In the genomic region with DNA sequence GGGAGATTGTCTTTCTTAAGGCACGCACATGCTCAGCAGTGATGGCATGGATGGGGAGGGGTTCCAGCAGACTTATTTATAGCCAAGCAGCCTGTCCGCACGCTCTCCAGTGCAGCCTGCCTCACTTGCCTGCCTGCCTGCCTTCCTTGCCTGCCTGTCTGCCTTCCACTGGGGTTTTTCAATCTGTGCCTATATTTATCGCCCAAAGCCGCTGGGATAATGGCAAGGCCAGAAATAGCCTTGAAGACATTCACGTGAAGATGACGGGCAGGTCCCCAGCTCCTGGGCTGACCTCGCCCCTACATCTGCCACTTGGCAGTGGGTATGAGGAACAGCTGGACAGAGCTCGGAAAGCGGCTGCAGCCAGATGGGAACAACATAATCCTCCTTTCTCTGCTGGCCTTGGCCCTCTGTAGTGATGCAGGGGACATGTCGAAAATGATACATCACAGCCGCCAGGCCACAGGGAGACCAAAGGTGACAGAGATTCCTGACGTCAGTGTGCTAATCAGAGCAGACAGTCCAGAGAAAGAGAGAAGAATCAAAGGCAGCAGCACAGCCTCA, we compare ENCODE assay signal across 13 cellular contexts. TPM values are rescaled to one million over a fixed set of nuclear protein-coding genes. Genes with fewer than 3 reads are reported as not detected.
DNase-seq lines count a peak whose midpoint lies in the region; ATAC-seq and TF ChIP-seq lines count a peak whose summit lies in the region.
"Had no signal": no experiment of that assay in that cellular context is flagged by ENCODE, and none has a peak within 500 bp of the region (broad histone marks: within the 10 kb centered on the region; RNA-seq: fewer than 3 reads in every experiment).

No MANE protein-coding gene starts in this region.

- H3K36me3 Mint-ChIP-seq in nephron (ENCODE audit: low read depth), result no peaks in the 10 kb centered on the region
- H3K36me3 Mint-ChIP-seq: activated CD8-positive, alpha-beta memory T cell treated with anti-CD3 and anti-CD28 coated beads, Interleukin-2, amount 10 ng/mL, durations not matched to agents 7 days and 5 days; natural killer cell treated with Interleukin-12 subunit alpha and Interleukin-12 subunit beta and Interleukin-15 and Interleukin-18, amount 100 ng/mL, for 72 hours had no signal

- 14 to 17% methylated on average over 1 of the region's 13 CpGs for WGBS in gastroesophageal sphincter (ENCODE audit: low coverage in 1 of 2), 2 donors

- H3K36me3 ChIP-seq in WERI-Rb-1 (no peaks in the 10 kb centered on the region; the same call in 1 of the 2 replicates), gastroesophageal sphincter (no peaks in the 10 kb centered on the region)

- peak overlapping the region in 2 of 3 experiments; percentile 31 to 54 for H3K27ac Mint-ChIP-seq in nephron
- H3K27ac Mint-ChIP-seq: activated CD8-positive, alpha-beta memory T cell treated with anti-CD3 and anti-CD28 coated beads, Interleukin-2, amount 10 ng/mL, durations not matched to agents 7 days and 5 days; activated naive CD8-positive, alpha-beta T cell treated with anti-CD3 and anti-CD28 coated beads for 36 hours had no signal

- H3K27ac ChIP-seq in WERI-Rb-1 (peak overlapping the region; percentile 79), gastroesophageal sphincter (peak overlapping the region in 3 of 4 donors; percentile 60 to 83 (median 65))

- H3K4me1 Mint-ChIP-seq in nephron, result peaks cover 59% of the 10 kb centered on the region

- H3K27me3 Mint-ChIP-seq in nephron (ENCODE audit: low read depth), result no peaks in the 10 kb centered on the region
- H3K27me3 Mint-ChIP-seq: activated CD8-positive, alpha-beta memory T cell treated with anti-CD3 and anti-CD28 coated beads, Interleukin-2, amount 10 ng/mL, durations not matched to agents 7 days and 5 days; activated naive CD8-positive, alpha-beta T cell treated with anti-CD3 and anti-CD28 coated beads for 36 hours; natural killer cell treated with Interleukin-12 subunit alpha and Interleukin-12 subunit beta and Interleukin-15 and Interleukin-18, amount 100 ng/mL, for 72 hours had no signal

- DNase-seq in WERI-Rb-1, result peak; percentile 91
- DNase-seq in stimulated activated CD8-positive, alpha-beta memory T cell treated with anti-CD3 and anti-CD28 coated beads, Interleukin-4, amount 100 ng/mL, for 48 hours, result no peak
- DNase-seq in T-helper 2 cell, result no peak
- DNase-seq: activated CD8-positive, alpha-beta memory T cell treated with anti-CD3 and anti-CD28 coated beads, Interleukin-2, amount 10 ng/mL, durations not matched to agents 7 days and 5 days; activated naive CD8-positive, alpha-beta T cell treated with anti-CD3 and anti-CD28 coated beads for 36 hours; effector memory CD4-positive, alpha-beta T cell; NCI-H2081; RPMI8226 had no signal

- no peaks in the 10 kb centered on the region for H3K9me3 ChIP-seq in WERI-Rb-1 (ENCODE audit: severe bottlenecking)
- H3K9me3 ChIP-seq in gastroesophageal sphincter, result no peaks in the 10 kb centered on the region

- no peaks in the 10 kb centered on the region for H3K9me3 Mint-ChIP-seq in nephron
- H3K9me3 Mint-ChIP-seq: activated naive CD8-positive, alpha-beta T cell treated with anti-CD3 and anti-CD28 coated beads for 36 hours; natural killer cell treated with Interleukin-12 subunit alpha and Interleukin-12 subunit beta and Interleukin-15 and Interleukin-18, amount 100 ng/mL, for 72 hours had no signal

- H3K27me3 ChIP-seq in WERI-Rb-1 (ENCODE audit: insufficient read depth, low read depth, severe bottlenecking) (no peaks in the 10 kb centered on the region), gastroesophageal sphincter (no peaks in the 10 kb centered on the region)

- H3K4me3 ChIP-seq in WERI-Rb-1 (ENCODE audit: low read depth, low read length) (peak overlapping the region; percentile 7), gastroesophageal sphincter (no peak overlapping the region)

- ATAC-seq in gastroesophageal sphincter (peak; percentile 78), GM18498 (IDR thresholded peaks at IDR 0.05; ENCODE audit: unreplicated experiment) (no peak), HG03280 (IDR thresholded peaks at IDR 0.05; ENCODE audit: unreplicated experiment) (no peak)
- ATAC-seq: activated CD8-positive, alpha-beta memory T cell treated with anti-CD3 and anti-CD28 coated beads, Interleukin-2, amount 10 ng/mL, durations not matched to agents 7 days and 5 days; natural killer cell treated with Interleukin-12 subunit alpha and Interleukin-12 subunit beta and Interleukin-15 and Interleukin-18, amount 100 ng/mL, for 72 hours had no signal

- TF ChIP-seq POLR2A in gastroesophageal sphincter (IDR thresholded peaks at IDR 0.05), result no peak

- TF ChIP-seq EP300 in gastroesophageal sphincter (IDR thresholded peaks at IDR 0.05), result no peak

- peak overlapping the region in 1 of 3 experiments; percentile 39 for H3K4me3 Mint-ChIP-seq in nephron
- H3K4me3 Mint-ChIP-seq: activated CD8-positive, alpha-beta memory T cell treated with anti-CD3 and anti-CD28 coated beads, Interleukin-2, amount 10 ng/mL, durations not matched to agents 7 days and 5 days; activated naive CD8-positive, alpha-beta T cell treated with anti-CD3 and anti-CD28 coated beads for 36 hours; natural killer cell treated with Interleukin-12 subunit alpha and Interleukin-12 subunit beta and Interleukin-15 and Interleukin-18, amount 100 ng/mL, for 72 hours had no signal

- peaks cover 0 to 88% (median 25%) of the 10 kb centered on the region in 3 donors for H3K4me1 ChIP-seq in gastroesophageal sphincter

- no peak for TF ChIP-seq CTCF in WERI-Rb-1 (IDR thresholded peaks at IDR 0.05; ENCODE audit: low read depth, low read length)
- TF ChIP-seq CTCF in gastroesophageal sphincter (IDR thresholded peaks at IDR 0.05), result no peak
- no peak for TF ChIP-seq CTCF in nephron (IDR thresholded peaks at IDR 0.05; ENCODE audit: unreplicated experiment in 3 of 3)

RNA-seq across cellular contexts. Expression of a gene that starts 53.3 kb away (rescaled TPM):
- total RNA-seq in gastroesophageal sphincter, result 10 to 100 TPM in 3 of 4 donors, 1 to 10 TPM in 1; 9.9 to 20.4 (median 16.4) TPM
